In the genomic region with DNA sequence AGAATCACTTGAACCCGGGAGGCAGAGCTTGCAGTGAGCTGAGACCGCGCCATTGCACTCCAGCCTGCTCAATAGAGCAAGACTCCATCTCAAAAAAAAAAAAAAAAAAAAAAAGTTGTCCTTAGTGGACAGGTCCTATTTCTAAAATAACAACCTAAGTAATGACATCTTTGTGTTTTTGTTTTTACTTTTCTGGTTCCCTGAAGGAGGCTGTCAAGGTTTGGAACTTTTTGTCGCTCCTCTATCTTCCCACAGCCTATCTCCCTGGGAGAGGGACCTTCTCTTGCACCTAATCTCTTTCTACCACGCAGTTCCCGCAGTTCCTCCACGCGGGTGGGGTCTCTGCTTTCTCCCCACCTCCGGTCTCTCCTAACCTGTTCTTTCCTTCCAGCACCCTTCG, we compare ENCODE assay signal across 22 cellular contexts. TPM values are rescaled to one million over a fixed set of nuclear protein-coding genes. Genes with fewer than 3 reads are reported as not detected.
DNase-seq lines count a peak whose midpoint lies in the region; ATAC-seq and TF ChIP-seq lines count a peak whose summit lies in the region.
"Had no signal": no experiment of that assay in that cellular context is flagged by ENCODE, and none has a peak within 500 bp of the region (broad histone marks: within the 10 kb centered on the region; RNA-seq: fewer than 3 reads in every experiment).

No MANE protein-coding gene starts in this region.

- TF ChIP-seq POLR2A in breast epithelium (IDR thresholded peaks at IDR 0.05) = no peak
- TF ChIP-seq POLR2A in vagina (IDR thresholded peaks at IDR 0.05) = no peak

- dilution Hi-C loops in mammary epithelial cell (cut with HindIII; ENCODE audit: low sequenced_read_pairs) = no loop called here

- peaks cover 0 to 5% of the 10 kb centered on the region in 2 donors for H3K4me1 ChIP-seq in breast epithelium
- peaks cover 35% of the 10 kb centered on the region for H3K4me1 ChIP-seq in mammary epithelial cell (ENCODE audit: insufficient read depth, low read length)
- peaks cover 62 to 100% (median 98%) of the 10 kb centered on the region in 10 experiments for H3K4me1 ChIP-seq in BLaER1 treated with 17β-estradiol and CSF1 and Interleukin-3, amounts not matched to agents 10 nM and 100 nM
- H3K4me1 ChIP-seq in osteoblast (ENCODE audit: insufficient read depth, low read length) = no peaks in the 10 kb centered on the region
- H3K4me1 ChIP-seq in vagina = no peaks in the 10 kb centered on the region
- H3K4me1 ChIP-seq: BE2C, Caco-2 had no signal

- no peaks in the 10 kb centered on the region for H4K20me1 ChIP-seq in mammary epithelial cell (ENCODE audit: insufficient read depth, low read length)
- no peaks in the 10 kb centered on the region for H4K20me1 ChIP-seq in BLaER1 treated with 17β-estradiol and CSF1 and Interleukin-3, amounts not matched to agents 10 nM and 100 nM
- H4K20me1 ChIP-seq in osteoblast (ENCODE audit: insufficient read depth, low read length) = no peaks in the 10 kb centered on the region

- H2AFZ ChIP-seq in mammary epithelial cell (ENCODE audit: low read depth, low read length) (no peak overlapping the region), osteoblast (ENCODE audit: low read length) (no peak overlapping the region)

- H3K27me3 Mint-ChIP-seq in nephron progenitor cell (ENCODE audit: low read depth, poor library complexity) = peaks cover 19% of the 10 kb centered on the region
- H3K27me3 Mint-ChIP-seq in activated T-cell treated with anti-CD3 and anti-CD28 coated beads, Interleukin-2, amount 50 U/mL, for 72 hours (ENCODE audit: low read depth) = peaks cover 6% of the 10 kb centered on the region

- peak overlapping the region; percentile 76 to 93 for H3K27ac ChIP-seq in breast epithelium
- H3K27ac ChIP-seq in mammary epithelial cell (ENCODE audit: insufficient read depth, low read depth, low read length) = no peak overlapping the region
- peak overlapping the region in 9 of 11 experiments; percentile 23 to 92 (median 64); a peak in 17 of 22 replicates for H3K27ac ChIP-seq in BLaER1 treated with 17β-estradiol and CSF1 and Interleukin-3, amounts not matched to agents 10 nM and 100 nM
- no peak overlapping the region for H3K27ac ChIP-seq in osteoblast (ENCODE audit: low read depth, low read length)
- H3K27ac ChIP-seq in vagina = no peak overlapping the region

- in situ Hi-C loops in mammary epithelial cell (cut with MboI; ENCODE audit: low sequenced_read_pairs in 2 of 2) = no loop called here

- no peaks in the 10 kb centered on the region for H3K36me3 Mint-ChIP-seq in nephron progenitor cell (ENCODE audit: low read depth)
- H3K36me3 Mint-ChIP-seq in activated T-cell treated with anti-CD3 and anti-CD28 coated beads, Interleukin-2, amount 50 U/mL, for 72 hours (ENCODE audit: insufficient read depth in 2 of 2) = no peaks in the 10 kb centered on the region
- H3K36me3 Mint-ChIP-seq: CD14-positive monocyte; CD4-positive, CD25-positive, alpha-beta regulatory T cell; CD8-positive, alpha-beta T cell had no signal

- H3K27me3 ChIP-seq in breast epithelium (no peaks in the 10 kb centered on the region), mammary epithelial cell (ENCODE audit: insufficient read depth, low read length) (no peaks in the 10 kb centered on the region), osteoblast (ENCODE audit: insufficient read depth, low read length) (peaks cover 24% of the 10 kb centered on the region), vagina (no peaks in the 10 kb centered on the region)
- H3K27me3 ChIP-seq in BLaER1 treated with 17β-estradiol and CSF1 and Interleukin-3, amounts not matched to agents 10 nM and 100 nM = peaks cover 0 to 24% (median 0%) of the 10 kb centered on the region in 11 experiments; a peak in 4 of 22 replicates
- H3K27me3 ChIP-seq: BE2C had no signal

- DNase-seq in breast epithelium (ENCODE audit: low spot score in 2 of 2) (no peak), mammary epithelial cell (no peak), nephron progenitor cell (no peak), osteoblast (ENCODE audit: insufficient read length, low spot score, missing footprints) (peak; percentile 51), vagina (ENCODE audit: extremely low spot score in 2 of 2) (no peak), DMS53 (lab: John Stamatoyannopoulos, UW) (no peak)
- DNase-seq in activated T-cell treated with anti-CD3 and anti-CD28 coated beads, Interleukin-2, amount 50 U/mL, for 72 hours = no peak
- DNase-seq: 8988T; ACHN; BE2C; C1 segment of cervical spinal cord; Caco-2; Calu3; CD4-positive, CD25-positive, alpha-beta regulatory T cell; CD8-positive, alpha-beta T cell; DMS79; DND-41; EL; GDM1 had no signal

- BruUV-seq in mammary epithelial cell (replicated peaks; lab: Mats Ljungman, UMichigan) = no TSS peak

- no peak for ATAC-seq in activated T-cell treated with anti-CD3 and anti-CD28 coated beads, Interleukin-2, amount 50 U/mL, for 72 hours (replicated peaks in 1 of 2)
- ATAC-seq: CD8-positive, alpha-beta T cell; GM12878 had no signal

- intact Hi-C loops in breast epithelium (cut with DNase I; ENCODE audit: low total_unique reads) = no loop called here
- intact Hi-C loops in mammary epithelial cell (cut with micrococcal nuclease) = no loop called here
- intact Hi-C loops in vagina (cut with DNase I) = no loop called here

- peak overlapping the region; percentile 34 for H3K4me3 Mint-ChIP-seq in nephron progenitor cell
- H3K4me3 Mint-ChIP-seq in activated T-cell treated with anti-CD3 and anti-CD28 coated beads, Interleukin-2, amount 50 U/mL, for 72 hours = no peak overlapping the region
- H3K4me3 Mint-ChIP-seq: CD14-positive monocyte; CD4-positive, CD25-positive, alpha-beta regulatory T cell; CD8-positive, alpha-beta T cell had no signal

- CTCF ChIA-PET in mammary epithelial cell (lab: Charles Lee; ENCODE audit: low non-redundant PET) = no interaction called here

- TF ChIP-seq CTCF in breast epithelium (IDR thresholded peaks at IDR 0.05) (no peak), mammary epithelial cell (conservative IDR thresholded peaks at IDR 0.05 in 1 of 2, IDR thresholded peaks at IDR 0.05 in 1 of 2; ENCODE audit: extremely low read depth in 1 of 2, insufficient read depth in 1 of 2, low read depth in 1 of 2, low read length in 2 of 2) (no peak), nephron progenitor cell (IDR thresholded peaks at IDR 0.05) (no peak), osteoblast (IDR thresholded peaks at IDR 0.05; ENCODE audit: extremely low read depth, low read depth, low read length) (no peak), vagina (IDR thresholded peaks at IDR 0.05) (no peak)

- peaks cover 23% of the 10 kb centered on the region for H3K4me1 Mint-ChIP-seq in nephron progenitor cell
- no peaks in the 10 kb centered on the region for H3K4me1 Mint-ChIP-seq in activated T-cell treated with anti-CD3 and anti-CD28 coated beads, Interleukin-2, amount 50 U/mL, for 72 hours (ENCODE audit: low read depth)
- H3K4me1 Mint-ChIP-seq: CD14-positive monocyte; CD4-positive, CD25-positive, alpha-beta regulatory T cell had no signal

- H3K4me3 ChIP-seq in breast epithelium (no peak overlapping the region), mammary epithelial cell (replicated peaks in 1 of 3; ENCODE audit: insufficient read depth in 1 of 3, low read depth in 2 of 3, low read length in 3 of 3) (no peak overlapping the region), osteoblast (ENCODE audit: insufficient read depth, low read length) (no peak overlapping the region), vagina (no peak overlapping the region)
- no peak overlapping the region for H3K4me3 ChIP-seq in BLaER1 treated with 17β-estradiol and CSF1 and Interleukin-3, amounts not matched to agents 10 nM and 100 nM
- H3K4me3 ChIP-seq: GM12878 had no signal

- H3K9ac ChIP-seq in mammary epithelial cell (ENCODE audit: insufficient read depth, low read length) = no peak overlapping the region
- peak overlapping the region in 1 of 11 experiments; percentile 21; a peak in 2 of 22 replicates for H3K9ac ChIP-seq in BLaER1 treated with 17β-estradiol and CSF1 and Interleukin-3, amounts not matched to agents 10 nM and 100 nM

- H3K4me2 ChIP-seq in mammary epithelial cell (ENCODE audit: insufficient read depth, low read depth, low read length) = no peak overlapping the region
- H3K4me2 ChIP-seq in BLaER1 treated with 17β-estradiol and CSF1 and Interleukin-3, amounts not matched to agents 10 nM and 100 nM = peak overlapping the region in 10 of 11 experiments; percentile 10 to 95 (median 88); a peak in 16 of 22 replicates
- H3K4me2 ChIP-seq in osteoblast (ENCODE audit: insufficient read depth, low read length) = no peak overlapping the region

- H3K36me3 ChIP-seq in breast epithelium (no peaks in the 10 kb centered on the region), mammary epithelial cell (ENCODE audit: insufficient read depth, low read length) (peaks cover 2% of the 10 kb centered on the region), osteoblast (ENCODE audit: insufficient read depth, low read length) (no peaks in the 10 kb centered on the region), vagina (no peaks in the 10 kb centered on the region)
- H3K36me3 ChIP-seq in BLaER1 treated with 17β-estradiol and CSF1 and Interleukin-3, amounts not matched to agents 10 nM and 100 nM = no peaks in the 10 kb centered on the region
- H3K36me3 ChIP-seq: BE2C had no signal

- 100% methylated on average over 4 of the region's 10 CpGs for WGBS in mammary epithelial cell (ENCODE audit: low coverage, missing lambda C conversion rate)

- no peaks in the 10 kb centered on the region for H3K9me3 Mint-ChIP-seq in nephron progenitor cell
- H3K9me3 Mint-ChIP-seq in activated T-cell treated with anti-CD3 and anti-CD28 coated beads, Interleukin-2, amount 50 U/mL, for 72 hours = no peaks in the 10 kb centered on the region
- H3K9me3 Mint-ChIP-seq: CD8-positive, alpha-beta T cell had no signal

- H3K9me3 ChIP-seq in breast epithelium (no peaks in the 10 kb centered on the region), mammary epithelial cell (replicated peaks; ENCODE audit: insufficient read depth, low read length) (no peaks in the 10 kb centered on the region), osteoblast (ENCODE audit: low read depth, low read length) (no peaks in the 10 kb centered on the region), vagina (no peaks in the 10 kb centered on the region)
- H3K9me3 ChIP-seq in BLaER1 treated with 17β-estradiol and CSF1 and Interleukin-3, amounts not matched to agents 10 nM and 100 nM (replicated peaks in 1 of 11) = peaks cover 0 to 13% (median 8%) of the 10 kb centered on the region in 11 experiments; a peak in 7 of 22 replicates
- H3K9me3 ChIP-seq: BE2C, Caco-2 had no signal

- no peak overlapping the region for H3K27ac Mint-ChIP-seq in nephron progenitor cell
- H3K27ac Mint-ChIP-seq in activated T-cell treated with anti-CD3 and anti-CD28 coated beads, Interleukin-2, amount 50 U/mL, for 72 hours = no peak overlapping the region
- H3K27ac Mint-ChIP-seq: CD14-positive monocyte; CD4-positive, CD25-positive, alpha-beta regulatory T cell; CD8-positive, alpha-beta T cell had no signal

- no peaks in the 10 kb centered on the region for H3K79me2 ChIP-seq in mammary epithelial cell (ENCODE audit: insufficient read depth, low read length)
- no peaks in the 10 kb centered on the region for H3K79me2 ChIP-seq in osteoblast (ENCODE audit: insufficient read depth, low read length)

RNA-seq across cellular contexts. Expression of a gene that starts 50.9 kb away (rescaled TPM):
- total RNA-seq in breast epithelium (10 to 100 TPM; 17.6 to 33.1 (median 30.2) TPM), mammary epithelial cell (10 to 100 TPM; 31.8 to 45.0 TPM), osteoblast (52.2 and 53.2 TPM in 2 replicates), vagina (21.6 TPM)
- 49.6 TPM for polyA plus RNA-seq in mammary epithelial cell
- 55.4 TPM for polyA minus RNA-seq in mammary epithelial cell
- 10 to 100 TPM; 27.0 to 31.4 TPM for total RNA-seq in activated T-cell treated with anti-CD3 and anti-CD28 coated beads, Interleukin-2, amount 50 U/mL, for 72 hours

Comparison
In these comparisons a context has a peak if more than half of its experiments do, and no peak if none do; other contexts are left out.
1. H3K27ac ChIP-seq: peak in breast epithelium (2 of 2) and BLaER1 treated with 17β-estradiol and CSF1 and Interleukin-3, amounts not matched to agents 10 nM and 100 nM (9 of 11); none in mammary epithelial cell (single experiment), osteoblast (single experiment) and vagina (single experiment).
2. H3K4me2 ChIP-seq: peak in BLaER1 treated with 17β-estradiol and CSF1 and Interleukin-3, amounts not matched to agents 10 nM and 100 nM (10 of 11); none in mammary epithelial cell (single experiment) and osteoblast (single experiment).